ENCODE assay signal across 8 cellular contexts in the genomic region with DNA sequence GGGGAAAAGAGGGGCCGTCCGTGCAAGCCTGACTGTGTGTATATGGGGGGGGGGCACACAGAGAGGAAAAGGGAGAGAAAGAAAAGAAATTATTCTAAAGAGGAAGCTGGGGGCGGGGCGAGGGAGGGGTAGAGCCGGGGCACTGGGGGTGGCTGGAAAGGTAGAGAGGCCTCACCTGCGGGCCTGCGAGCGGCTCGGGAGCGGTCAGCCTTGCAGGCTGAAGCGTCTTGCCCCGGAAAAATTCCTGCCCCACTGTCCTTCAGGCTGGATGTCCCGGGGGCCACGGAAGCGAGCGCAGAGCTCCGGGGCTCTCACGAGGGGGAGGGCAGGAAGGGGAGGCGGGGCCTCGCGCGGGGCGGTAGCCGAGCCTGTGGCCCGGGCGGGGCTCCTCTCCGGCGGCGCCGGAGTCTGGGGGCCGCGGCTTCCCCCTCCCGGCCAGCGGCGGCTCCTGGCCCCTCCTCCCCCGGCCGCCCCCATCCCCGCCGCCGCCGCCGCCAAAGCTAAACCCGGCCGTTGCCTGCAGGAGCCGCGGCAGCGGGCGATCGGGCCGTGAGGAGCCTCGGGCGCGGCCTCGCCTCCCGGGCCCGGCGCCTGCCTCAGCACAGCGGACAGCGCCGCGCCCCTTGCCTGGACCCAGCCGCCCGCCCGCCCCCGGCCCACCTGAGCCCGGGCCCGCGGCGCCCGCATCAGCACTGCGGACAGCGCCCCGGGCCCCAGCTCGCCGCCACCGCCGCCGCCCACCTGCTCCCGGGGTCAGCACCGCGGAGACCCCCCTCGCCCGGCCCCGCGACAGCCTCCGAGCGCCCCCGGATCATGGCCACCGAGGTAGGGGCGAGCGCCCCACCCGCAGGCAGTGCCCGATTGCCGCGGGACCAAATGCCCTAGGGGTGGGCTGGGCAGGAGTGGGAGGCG. TPM values are rescaled to one million over a fixed set of nuclear protein-coding genes. Genes with fewer than 3 reads are reported as not detected.
A peak's percentile ranks its signal among the peaks of the same experiment; 100 is the strongest.
DNase-seq lines count a peak whose midpoint lies in the region; ATAC-seq and TF ChIP-seq lines count a peak whose summit lies in the region.

A gene (plus strand): TSS at position 353 of the 912 bp plus-strand sequence. CDS start 461 bp downstream, at position 814.

- DNase-seq in Ammon's horn (ENCODE audit: low spot score) (peak; percentile 40), NCI-H460 (ENCODE audit: extremely low read depth, low read depth) (peak; percentile 9), activated T-cell treated with anti-CD3 and anti-CD28 coated beads for 1 hour (ENCODE audit: low read depth) (peak; percentile 50), erythroblast (lab: John Stamatoyannopoulos, UW) (peak; percentile 10 to 31), suprapubic skin (ENCODE audit: low spot score in 2 of 2) (no peak), NCI-H526 treated with DMSO at 0.1 percent for 48 hours (lab: John Stamatoyannopoulos, UW) (no peak)

- H3K36me3 Mint-ChIP-seq in nephron (ENCODE audit: low read depth) = no peaks in the 10 kb centered on the region

- H3K4me1 ChIP-seq in suprapubic skin = peaks cover 31% of the 10 kb centered on the region

- no peak for TF ChIP-seq EP300 in suprapubic skin (IDR thresholded peaks at IDR 0.05)

- peaks cover 15% of the 10 kb centered on the region for H3K4me1 Mint-ChIP-seq in nephron

- H3K9me3 Mint-ChIP-seq in nephron = no peaks in the 10 kb centered on the region

- H3K9me3 ChIP-seq in suprapubic skin = no peaks in the 10 kb centered on the region

- H3K36me3 ChIP-seq in suprapubic skin = no peaks in the 10 kb centered on the region

- TF ChIP-seq POLR2A in erythroblast (IDR thresholded peaks at IDR 0.05; ENCODE audit: low read length) (no peak), suprapubic skin (IDR thresholded peaks at IDR 0.05) (no peak)

- H3K27me3 ChIP-seq in suprapubic skin = peaks cover 30% of the 10 kb centered on the region

- H3K27me3 Mint-ChIP-seq in nephron (ENCODE audit: low read depth) = peaks cover 61% of the 10 kb centered on the region

- no peak within 1 kb of the TSS for H3K27ac Mint-ChIP-seq in nephron

- TF ChIP-seq CTCF in nephron (IDR thresholded peaks at IDR 0.05; ENCODE audit: unreplicated experiment in 3 of 3) (no peak), suprapubic skin (IDR thresholded peaks at IDR 0.05) (no peak)

- H3K4me3 Mint-ChIP-seq in nephron = peak within 1 kb of the TSS; percentile 69 to 71 (median 71)

- ATAC-seq in GM19438 (IDR thresholded peaks at IDR 0.05; ENCODE audit: low read depth, unreplicated experiment) = peak; percentile 72

- under 1% methylated on average over 18 of the region's 96 CpGs for WGBS in suprapubic skin

- H3K27ac ChIP-seq in suprapubic skin = peak within 1 kb of the TSS; percentile 42

- H3K4me3 ChIP-seq in suprapubic skin = peak within 1 kb of the TSS; percentile 72

RNA-seq across cellular contexts. Expression of the gene that starts here (rescaled TPM):
- 0.02 TPM in 1 of 2 replicates, not detected in the other for total RNA-seq in NCI-H460 (2014; rRNA removed; shearing (Covaris generic))
- 0.03 and 0.13 TPM in 2 replicates for polyA plus RNA-seq in NCI-H460 (2014; cell fraction: nucleus; rRNA removed)
- 10 to 100 TPM; 12.0 to 27.9 (median 19.4) TPM for total RNA-seq in suprapubic skin

Comparison
In these comparisons a context has a peak if more than half of its experiments do, and no peak if none do; other contexts are left out.
1. RNA of the gene that starts here (total RNA-seq): 12.0 to 27.9 TPM in suprapubic skin; 0.02 TPM in NCI-H460; every median in the first group is over 10 times any median in the second.
2. Peak in DNase-seq in NCI-H460; RNA of the gene not detected or under 1 TPM.
3. DNase-seq: peak in Ammon's horn (single experiment), activated T-cell treated with anti-CD3 and anti-CD28 coated beads for 1 hour (single experiment) and erythroblast (2 of 2); none in suprapubic skin (0 of 2) and NCI-H526 treated with DMSO at 0.1 percent for 48 hours (single experiment).